ENCODE assay signal across 11 cellular contexts in the genomic region with DNA sequence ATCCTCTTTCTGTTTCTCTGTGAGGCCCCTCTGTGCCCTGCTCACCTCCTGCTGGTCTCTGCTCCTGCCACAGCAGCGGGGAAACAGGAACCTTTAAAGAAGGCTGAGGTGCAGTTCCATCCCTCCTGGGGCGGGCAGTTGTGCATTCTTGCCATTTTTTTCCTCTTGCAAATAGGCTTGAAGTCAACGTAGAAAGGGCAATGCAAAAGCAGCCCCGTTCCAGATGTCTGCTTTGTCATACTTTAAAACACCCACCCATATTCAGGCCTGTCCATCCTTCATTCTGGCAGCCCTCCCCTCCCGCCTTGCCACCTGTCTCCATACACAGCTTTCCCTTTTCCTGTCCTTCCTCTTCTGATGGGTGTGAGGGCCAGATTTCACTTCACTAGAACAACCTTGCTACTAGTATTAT.
A peak's percentile ranks its signal among the peaks of the same experiment; 100 is the strongest.
DNase-seq lines count a peak whose midpoint lies in the region; ATAC-seq and TF ChIP-seq lines count a peak whose summit lies in the region.
"Had no signal": no experiment of that assay in that cellular context is flagged by ENCODE, and none has a peak within 500 bp of the region (broad histone marks: within the 10 kb centered on the region; RNA-seq: fewer than 3 reads in every experiment).

No MANE protein-coding gene starts in this region.

- peak overlapping the region; percentile 77 for H3K4me2 ChIP-seq in skeletal muscle satellite cell (ENCODE audit: low read length)

- no peak overlapping the region for H3K4me3 Mint-ChIP-seq in activated naive CD4-positive, alpha-beta T cell treated with anti-CD3 and anti-CD28 coated beads, Interleukin-2, amount 10 ng/mL, durations not matched to agents 7 days and 5 days
- H3K4me3 Mint-ChIP-seq: activated naive CD4-positive, alpha-beta T cell treated with anti-CD3 and anti-CD28 coated beads, Interleukin-2, amount 50 U/mL, for 24 hours had no signal

- DNase-seq in H7 (peak; percentile 61), ascending aorta (ENCODE audit: low spot score in 2 of 2) (peak in 1 of 2 donors; percentile 77), right cardiac atrium (peak in 2 of 3 donors; percentile 50 to 74)
- no peak for DNase-seq in activated naive CD4-positive, alpha-beta T cell treated with anti-CD3 and anti-CD28 coated beads, Interleukin-2, amount 50 U/mL, for 16 hours
- DNase-seq in activated naive CD4-positive, alpha-beta T cell treated with anti-CD3 and anti-CD28 coated beads, Interleukin-2, amount 10 ng/mL, durations not matched to agents 7 days and 5 days = no peak
- no peak for DNase-seq in activated CD8-positive, alpha-beta memory T cell treated with anti-CD3 and anti-CD28 coated beads for 24 hours
- no peak for DNase-seq in central memory CD4-positive, alpha-beta T cell
- DNase-seq: SHP77 treated with DMSO at 0.1 percent for 48 hours had no signal

- no peaks in the 10 kb centered on the region for H3K9me3 ChIP-seq in ascending aorta
- no peaks in the 10 kb centered on the region for H3K9me3 ChIP-seq in right cardiac atrium (ENCODE audit: control insufficient read depth, low read length)
- no peaks in the 10 kb centered on the region for H3K9me3 ChIP-seq in skeletal muscle satellite cell (replicated peaks; ENCODE audit: low read length)
- H3K9me3 ChIP-seq: neutrophil had no signal

- no peak for TF ChIP-seq CTCF in ascending aorta (IDR thresholded peaks at IDR 0.05)

- H3K27me3 ChIP-seq in H7 (ENCODE audit: control insufficient read depth, insufficient read depth, low read length) = no peaks in the 10 kb centered on the region
- H3K27me3 ChIP-seq in ascending aorta = no peaks in the 10 kb centered on the region
- no peaks in the 10 kb centered on the region for H3K27me3 ChIP-seq in right cardiac atrium (ENCODE audit: control insufficient read depth, insufficient read depth)
- no peaks in the 10 kb centered on the region for H3K27me3 ChIP-seq in skeletal muscle satellite cell (ENCODE audit: control insufficient read depth, insufficient read depth, low read length)
- H3K27me3 ChIP-seq: neutrophil had no signal

- CTCF ChIA-PET in activated naive CD4-positive, alpha-beta T cell treated with anti-CD3 and anti-CD28 coated beads, Interleukin-2, amount 10 ng/mL, durations not matched to agents 7 days and 5 days (lab: Charles Lee) = no interaction called here

- intact Hi-C loops in ascending aorta (cut with DNase I) (loop anchor here (1.0 to 10.0 kb wide), 7 partner anchors 43 to 805 kb away; partner anchors contain the start of genes APBA1 and SMC5), right cardiac atrium (cut with DNase I) (loop anchor here (2.0 to 10.0 kb wide), 6 partner anchors 58 to 125 kb away; partner anchors contain the start of gene KLF9 (in 1 of the 4))

- H3K9ac ChIP-seq in skeletal muscle satellite cell (ENCODE audit: low read depth, low read length) = peak overlapping the region; percentile 92

- ATAC-seq in right cardiac atrium = peak; percentile 5 to 38

- no peak overlapping the region for H3K27ac Mint-ChIP-seq in activated naive CD4-positive, alpha-beta T cell treated with anti-CD3 and anti-CD28 coated beads, Interleukin-2, amount 10 ng/mL, durations not matched to agents 7 days and 5 days
- H3K27ac Mint-ChIP-seq: activated naive CD4-positive, alpha-beta T cell treated with anti-CD3 and anti-CD28 coated beads, Interleukin-2, amount 50 U/mL, for 24 hours had no signal

- no peaks in the 10 kb centered on the region for H3K9me3 Mint-ChIP-seq in activated naive CD4-positive, alpha-beta T cell treated with anti-CD3 and anti-CD28 coated beads, Interleukin-2, amount 10 ng/mL, durations not matched to agents 7 days and 5 days
- H3K9me3 Mint-ChIP-seq: activated naive CD4-positive, alpha-beta T cell treated with anti-CD3 and anti-CD28 coated beads, Interleukin-2, amount 50 U/mL, for 24 hours had no signal

- H3K4me1 Mint-ChIP-seq in activated naive CD4-positive, alpha-beta T cell treated with anti-CD3 and anti-CD28 coated beads, Interleukin-2, amount 10 ng/mL, durations not matched to agents 7 days and 5 days = peaks cover 2% of the 10 kb centered on the region

- no peaks in the 10 kb centered on the region for H3K36me3 Mint-ChIP-seq in activated naive CD4-positive, alpha-beta T cell treated with anti-CD3 and anti-CD28 coated beads, Interleukin-2, amount 10 ng/mL, durations not matched to agents 7 days and 5 days
- H3K36me3 Mint-ChIP-seq: activated naive CD4-positive, alpha-beta T cell treated with anti-CD3 and anti-CD28 coated beads, Interleukin-2, amount 50 U/mL, for 24 hours had no signal

- H3K27me3 Mint-ChIP-seq in activated naive CD4-positive, alpha-beta T cell treated with anti-CD3 and anti-CD28 coated beads, Interleukin-2, amount 10 ng/mL, durations not matched to agents 7 days and 5 days = no peaks in the 10 kb centered on the region
- H3K27me3 Mint-ChIP-seq: activated naive CD4-positive, alpha-beta T cell treated with anti-CD3 and anti-CD28 coated beads, Interleukin-2, amount 50 U/mL, for 24 hours had no signal

- no peak overlapping the region for H3K4me3 ChIP-seq in H7 (ENCODE audit: insufficient read depth, low read depth, low read length)
- peak overlapping the region; percentile 28 to 37 for H3K4me3 ChIP-seq in ascending aorta
- H3K4me3 ChIP-seq in right cardiac atrium (ENCODE audit: low read length) = no peak overlapping the region
- H3K4me3 ChIP-seq in skeletal muscle satellite cell (ENCODE audit: low read length) = peak overlapping the region; percentile 42

- H3K27ac ChIP-seq in ascending aorta (peak overlapping the region; percentile 95 to 97), right cardiac atrium (ENCODE audit: low read length) (peak overlapping the region; percentile 100)
- H3K27ac ChIP-seq: neutrophil had no signal

- WGBS in right cardiac atrium = 67% methylated on average over 5 of the region's 5 CpGs

- H3K4me1 ChIP-seq in ascending aorta = peaks cover 33 to 59% of the 10 kb centered on the region in 2 donors
- H3K4me1 ChIP-seq in right cardiac atrium (ENCODE audit: control insufficient read depth, insufficient read depth, low read length) = peaks cover 41% of the 10 kb centered on the region
- H3K4me1 ChIP-seq in skeletal muscle satellite cell (ENCODE audit: control insufficient read depth, insufficient read depth, low read length) = peaks cover 79% of the 10 kb centered on the region

- H3K36me3 ChIP-seq in H7 (replicated peaks; ENCODE audit: control insufficient read depth, insufficient read depth, low read length) (no peaks in the 10 kb centered on the region), ascending aorta (no peaks in the 10 kb centered on the region), skeletal muscle satellite cell (ENCODE audit: insufficient read depth, low read length) (no peaks in the 10 kb centered on the region)
- H3K36me3 ChIP-seq: neutrophil had no signal

Comparison
In these comparisons a context has a peak if more than half of its experiments do, and no peak if none do; other contexts are left out.
1. DNase-seq: peak in H7 (single experiment) and right cardiac atrium (2 of 3); none in activated naive CD4-positive, alpha-beta T cell treated with anti-CD3 and anti-CD28 coated beads, Interleukin-2, amount 50 U/mL, for 16 hours (single experiment), activated naive CD4-positive, alpha-beta T cell treated with anti-CD3 and anti-CD28 coated beads, Interleukin-2, amount 10 ng/mL, durations not matched to agents 7 days and 5 days (single experiment), activated CD8-positive, alpha-beta memory T cell treated with anti-CD3 and anti-CD28 coated beads for 24 hours (single experiment) and central memory CD4-positive, alpha-beta T cell (single experiment).
2. H3K4me3 ChIP-seq: peak in ascending aorta (2 of 2) and skeletal muscle satellite cell (single experiment); none in H7 (single experiment) and right cardiac atrium (single experiment).